17 cellular contexts compared by ENCODE assay signal in the genomic region with DNA sequence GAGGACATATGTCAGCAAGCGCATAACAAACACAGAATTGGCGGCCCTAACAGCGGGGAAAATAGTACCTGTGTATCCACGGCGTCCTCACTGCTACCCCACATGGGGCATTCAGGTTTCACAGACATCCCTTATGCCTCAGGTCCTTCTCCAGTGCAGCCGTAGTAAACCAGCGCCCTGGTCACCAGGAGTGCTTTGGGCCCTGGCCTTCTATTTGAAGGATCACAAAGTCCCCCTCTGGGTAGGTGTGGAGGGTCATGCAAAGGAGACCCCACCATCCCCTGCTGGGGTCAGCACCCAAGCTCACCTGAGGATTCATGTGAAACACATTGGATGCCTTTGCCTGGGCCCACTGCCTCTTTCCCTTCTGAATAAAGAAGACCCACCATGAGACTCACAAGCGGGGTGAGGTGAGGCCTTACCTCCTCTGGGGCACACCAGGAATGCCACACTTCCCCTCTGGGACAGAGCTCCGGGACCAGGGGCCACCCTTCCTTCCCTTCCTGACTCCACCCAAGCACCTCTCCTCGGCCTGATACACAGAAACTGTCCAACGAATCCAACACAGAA. TPM values are rescaled to one million over a fixed set of nuclear protein-coding genes. Genes with fewer than 3 reads are reported as not detected.
DNase-seq lines count a peak whose midpoint lies in the region; ATAC-seq and TF ChIP-seq lines count a peak whose summit lies in the region.
"Had no signal": no experiment of that assay in that cellular context is flagged by ENCODE, and none has a peak within 500 bp of the region (broad histone marks: within the 10 kb centered on the region; RNA-seq: fewer than 3 reads in every experiment).

No MANE protein-coding gene starts in this region.

- DNase-seq in colonic mucosa (peak; percentile 17), mucosa of descending colon (no peak), ureter (ENCODE audit: low spot score) (peak; percentile 35), brain microvascular endothelial cell (no peak), ovary (no peak), occipital lobe (lab: John Stamatoyannopoulos, UW) (no peak)
- DNase-seq: BE2C; Caco-2; CD8-positive, alpha-beta memory T cell; DND-41; GDM1; GM23248 had no signal

- ATAC-seq in mucosa of descending colon = peak; percentile 12
- ATAC-seq: HCT116 had no signal

- H3K9ac ChIP-seq in BLaER1 treated with 17β-estradiol and CSF1 and Interleukin-3, amounts not matched to agents 10 nM and 100 nM = no peak overlapping the region
- no peak overlapping the region for H3K9ac ChIP-seq in colonic mucosa (ENCODE audit: low read depth in 2 of 2, low read length in 2 of 2)
- H3K9ac ChIP-seq: GM23248 had no signal

- no peaks in the 10 kb centered on the region for H4K20me1 ChIP-seq in BLaER1 treated with 17β-estradiol and CSF1 and Interleukin-3, amounts not matched to agents 10 nM and 100 nM

- peaks cover 36 to 62% (median 41%) of the 10 kb centered on the region in 10 experiments for H3K4me1 ChIP-seq in BLaER1 treated with 17β-estradiol and CSF1 and Interleukin-3, amounts not matched to agents 10 nM and 100 nM
- H3K4me1 ChIP-seq in colonic mucosa (no peaks in the 10 kb centered on the region), mucosa of descending colon (ENCODE audit: low read depth) (peaks cover 10% of the 10 kb centered on the region), ovary (ENCODE audit: insufficient read depth) (peaks cover 5% of the 10 kb centered on the region)
- H3K4me1 ChIP-seq: A549, BE2C had no signal

- no peak for TF ChIP-seq POLR2A in ovary (IDR thresholded peaks at IDR 0.05)

- peak overlapping the region; percentile 17 to 51 (median 47); a peak in 20 of 22 replicates for H3K4me2 ChIP-seq in BLaER1 treated with 17β-estradiol and CSF1 and Interleukin-3, amounts not matched to agents 10 nM and 100 nM
- H3K4me2 ChIP-seq: A549 had no signal

- H3K27me3 ChIP-seq in BLaER1 treated with 17β-estradiol and CSF1 and Interleukin-3, amounts not matched to agents 10 nM and 100 nM = no peaks in the 10 kb centered on the region
- no peaks in the 10 kb centered on the region for H3K27me3 ChIP-seq in colonic mucosa
- H3K27me3 ChIP-seq in brain microvascular endothelial cell (replicated peaks) = peaks cover 2% of the 10 kb centered on the region
- no peaks in the 10 kb centered on the region for H3K27me3 ChIP-seq in ovary
- H3K27me3 ChIP-seq: BE2C had no signal

- peak overlapping the region in 1 of 11 experiments; percentile 8; a peak in 1 of 22 replicates for H3K27ac ChIP-seq in BLaER1 treated with 17β-estradiol and CSF1 and Interleukin-3, amounts not matched to agents 10 nM and 100 nM
- H3K27ac ChIP-seq in colonic mucosa (no peak overlapping the region), brain microvascular endothelial cell (no peak overlapping the region), ovary (no peak overlapping the region)
- H3K27ac ChIP-seq: A549, GM23248, HL-60 had no signal

- no peaks in the 10 kb centered on the region for H3K36me3 ChIP-seq in BLaER1 treated with 17β-estradiol and CSF1 and Interleukin-3, amounts not matched to agents 10 nM and 100 nM
- H3K36me3 ChIP-seq in colonic mucosa (no peaks in the 10 kb centered on the region), mucosa of descending colon (ENCODE audit: low read depth) (no peaks in the 10 kb centered on the region), brain microvascular endothelial cell (replicated peaks) (no peaks in the 10 kb centered on the region), ovary (no peaks in the 10 kb centered on the region)
- H3K36me3 ChIP-seq: BE2C had no signal

- in situ Hi-C loops in brain microvascular endothelial cell (cut with HindIII; ENCODE audit: low pct_ligation_motif_present, low sequenced_read_pairs) = no loop called here

- intact Hi-C loops in colonic mucosa (cut with DNase I) = loop anchor here (10.0 kb wide), 1 partner anchor 271 kb away; no protein-coding TSS in a partner anchor
- intact Hi-C loops in mucosa of descending colon (cut with DNase I, micrococcal nuclease) = loop anchor here in 1 of 2 donors (5.0 kb wide), 1 partner anchor 138 kb away; no protein-coding TSS in a partner anchor
- intact Hi-C loops in ovary (cut with DNase I) = no loop called here

- no peak for TF ChIP-seq EP300 in ovary (IDR thresholded peaks at IDR 0.05)

- WGBS in ovary, 3 donors = 94 to 95% (median 95%) methylated on average over 11 of the region's 11 CpGs

- peaks cover 7 to 18% (median 12%) of the 10 kb centered on the region in 11 experiments; a peak in 21 of 22 replicates for H3K9me3 ChIP-seq in BLaER1 treated with 17β-estradiol and CSF1 and Interleukin-3, amounts not matched to agents 10 nM and 100 nM (replicated peaks in 1 of 11)
- no peaks in the 10 kb centered on the region for H3K9me3 ChIP-seq in colonic mucosa
- no peaks in the 10 kb centered on the region for H3K9me3 ChIP-seq in mucosa of descending colon
- no peaks in the 10 kb centered on the region for H3K9me3 ChIP-seq in ovary
- H3K9me3 ChIP-seq: BE2C, Caco-2 had no signal

- TF ChIP-seq CTCF in colonic mucosa (IDR thresholded peaks at IDR 0.05) = no peak
- TF ChIP-seq CTCF in mucosa of descending colon (IDR thresholded peaks at IDR 0.05) = no peak
- TF ChIP-seq CTCF in brain microvascular endothelial cell (IDR thresholded peaks at IDR 0.05; ENCODE audit: low read depth, low read length, missing control alignments) = no peak
- TF ChIP-seq CTCF in ovary (IDR thresholded peaks at IDR 0.05) = no peak

- H3K4me3 ChIP-seq in BLaER1 treated with 17β-estradiol and CSF1 and Interleukin-3, amounts not matched to agents 10 nM and 100 nM = no peak overlapping the region
- no peak overlapping the region for H3K4me3 ChIP-seq in colonic mucosa
- no peak overlapping the region for H3K4me3 ChIP-seq in mucosa of descending colon
- H3K4me3 ChIP-seq in brain microvascular endothelial cell (ENCODE audit: low read depth, low read length) = no peak overlapping the region
- H3K4me3 ChIP-seq in ovary = no peak overlapping the region
- H3K4me3 ChIP-seq: A549, GM23248 had no signal

RNA-seq across cellular contexts. Expression of a gene that starts 18.8 kb away (rescaled TPM):
- 100 to 1,000 TPM in 1 of 2 donors, 10 to 100 TPM in 1; 76.8 to 110 TPM for total RNA-seq in colonic mucosa
- 100 to 1,000 TPM in 2 of 3 donors, 10 to 100 TPM in 1; 62.3 to 176 (median 121) TPM for total RNA-seq in mucosa of descending colon
- not detected for total RNA-seq in ureter
- under 1 TPM in 1 of 7 donors, not detected in 6; 0.24 TPM for total RNA-seq in ovary
- not detected for polyA plus RNA-seq in ovary
- 0.62 TPM for total RNA-seq in occipital lobe
- total RNA-seq: CD8-positive, alpha-beta memory T cell; GM23248 had no signal
- polyA plus RNA-seq: AG04450; CD8-positive, alpha-beta memory T cell; GM23248 had no signal

RNA-seq across cellular contexts. Expression of a gene that starts 32.9 kb away (rescaled TPM):
- total RNA-seq in colonic mucosa = 10 to 100 TPM; 15.9 to 18.8 TPM
- 10 to 100 TPM; 28.8 to 33.6 (median 32.5) TPM for total RNA-seq in mucosa of descending colon
- 33.0 TPM for total RNA-seq in ureter
- total RNA-seq in ovary = 10 to 100 TPM in 2 of 7 donors, 1 to 10 TPM in 5; 4.1 to 15.5 (median 7.4) TPM
- 1 to 10 TPM; 2.1 to 6.9 TPM for polyA plus RNA-seq in ovary
- 19.8 TPM for total RNA-seq in occipital lobe

Comparison
In these comparisons a context has a peak if more than half of its experiments do, and no peak if none do; other contexts are left out.
1. DNase-seq: peak in colonic mucosa (single experiment) and ureter (single experiment); none in mucosa of descending colon (0 of 3), brain microvascular endothelial cell (single experiment), ovary (0 of 5) and occipital lobe (single experiment).
2. RNA of a gene that starts 18.8 kb away (total RNA-seq): 62.3 to 176 TPM in mucosa of descending colon and 76.8 to 110 TPM in colonic mucosa; 0.62 TPM in occipital lobe (single experiment), not detected in ureter (single experiment) and 0.24 TPM in ovary; every median in the first group is over 10 times any median in the second.